In genomic region chr1:4694492-4694891, GRCh38 we compare ENCODE assay signal across 20 cellular contexts. TPM values are rescaled to one million over a fixed set of nuclear protein-coding genes. Genes with fewer than 3 reads are reported as not detected.
"Had no signal": no experiment of that assay in that cellular context is flagged by ENCODE, and none has a peak within 500 bp of the region (broad histone marks: within the 10 kb centered on the region; RNA-seq: fewer than 3 reads in every experiment).

No MANE protein-coding gene starts in this region.

- H3K4me3 ChIP-seq: left ventricle myocardium inferior, prostate gland, transverse colon, vagina had no signal

- H3K27ac Mint-ChIP-seq: activated naive CD8-positive, alpha-beta T cell treated with anti-CD3 and anti-CD28 coated beads, Interleukin-2, amount 10 ng/mL, durations not matched to agents 7 days and 5 days; dendritic cell treated with granulocyte-macrophage colony-stimulating factor and Interleukin-4, amounts not matched to agents 40 ng/mL and 50 ng/mL, for 4 days; effector memory CD8-positive, alpha-beta T cell; memory B cell; natural killer cell had no signal

- H3K36me3 ChIP-seq: left ventricle myocardium inferior, prostate gland, transverse colon, vagina had no signal

- DNase-seq: activated CD4-positive, CD25-positive, alpha-beta regulatory T cell treated with anti-CD3 and anti-CD28 coated beads, Interleukin-2, amount 50 U/mL, for 72 hours; activated naive CD4-positive, alpha-beta T cell; activated naive CD8-positive, alpha-beta T cell treated with anti-CD3 and anti-CD28 coated beads, Interleukin-2, amount 10 ng/mL, durations not matched to agents 7 days and 5 days; effector memory CD8-positive, alpha-beta T cell; left ventricle myocardium inferior; natural killer cell; occipital lobe; small intestine; stimulated activated CD4-positive, alpha-beta T cell treated with anti-CD3 and anti-CD28 coated beads, Interleukin-4, amount 100 ng/mL, for 4 hours; stimulated activated CD8-positive, alpha-beta memory T cell treated with anti-CD3 and anti-CD28 coated beads, Interleukin-4, amount 100 ng/mL, for 48 hours; stimulated activated naive CD4-positive, alpha-beta T cell treated with Interleukin-2 at 50 U/mL for 16 hours; substantia nigra; transverse colon had no signal

- ATAC-seq: effector memory CD8-positive, alpha-beta T cell; natural killer cell; right cardiac atrium had no signal

- H3K27ac ChIP-seq: epithelial cell of prostate, left ventricle myocardium inferior, prostate gland, transverse colon, vagina had no signal

- H3K9me3 Mint-ChIP-seq: activated naive CD8-positive, alpha-beta T cell treated with anti-CD3 and anti-CD28 coated beads, Interleukin-2, amount 10 ng/mL, durations not matched to agents 7 days and 5 days; dendritic cell treated with granulocyte-macrophage colony-stimulating factor and Interleukin-4, amounts not matched to agents 40 ng/mL and 50 ng/mL, for 4 days; effector memory CD8-positive, alpha-beta T cell; memory B cell; natural killer cell had no signal

- H3K4me1 Mint-ChIP-seq: activated naive CD8-positive, alpha-beta T cell treated with anti-CD3 and anti-CD28 coated beads, Interleukin-2, amount 10 ng/mL, durations not matched to agents 7 days and 5 days; memory B cell; natural killer cell had no signal

- H3K36me3 Mint-ChIP-seq: activated naive CD8-positive, alpha-beta T cell treated with anti-CD3 and anti-CD28 coated beads, Interleukin-2, amount 10 ng/mL, durations not matched to agents 7 days and 5 days; memory B cell; natural killer cell had no signal

- H3K4me3 Mint-ChIP-seq: activated naive CD8-positive, alpha-beta T cell treated with anti-CD3 and anti-CD28 coated beads, Interleukin-2, amount 10 ng/mL, durations not matched to agents 7 days and 5 days; dendritic cell treated with granulocyte-macrophage colony-stimulating factor and Interleukin-4, amounts not matched to agents 40 ng/mL and 50 ng/mL, for 4 days; effector memory CD8-positive, alpha-beta T cell; memory B cell; natural killer cell had no signal

- H3K27me3 ChIP-seq: transverse colon, vagina had no signal

- H3K27me3 Mint-ChIP-seq: activated naive CD8-positive, alpha-beta T cell treated with anti-CD3 and anti-CD28 coated beads, Interleukin-2, amount 10 ng/mL, durations not matched to agents 7 days and 5 days; dendritic cell treated with granulocyte-macrophage colony-stimulating factor and Interleukin-4, amounts not matched to agents 40 ng/mL and 50 ng/mL, for 4 days had no signal

- H3K4me1 ChIP-seq: left ventricle myocardium inferior, prostate gland, transverse colon, vagina had no signal

- H3K9me3 ChIP-seq: left ventricle myocardium inferior, prostate gland, transverse colon, vagina had no signal

RNA-seq across cellular contexts. Expression of gene AJAP1, which starts 40.1 kb away (rescaled TPM):
- total RNA-seq: activated CD8-positive, alpha-beta memory T cell treated with anti-CD3 and anti-CD28 coated beads for 36 hours; activated naive CD8-positive, alpha-beta T cell treated with anti-CD3 and anti-CD28 coated beads, Interleukin-2, amount 10 ng/mL, durations not matched to agents 7 days and 5 days; natural killer cell had no signal
